In genomic region chr3:111714305-111714704, GRCh38 we compare ENCODE assay signal across 1 cellular context.
TF ChIP-seq lines count a peak whose summit lies in the region.

No MANE protein-coding gene starts in this region.

TF ChIP-seq in SK-N-SH, 30 proteins besides CTCF, POLR2A, EP300 and RAD21 (continued from another document):
- TF ChIP-seq REST (IDR thresholded peaks at IDR 0.05; ENCODE audit: low read depth, low read length) (peak; percentile 97), GATA2 (CRISPR knock-in tag; IDR thresholded peaks at IDR 0.05) (no peak)
